13 cellular contexts compared by ENCODE assay signal in the genomic region with DNA sequence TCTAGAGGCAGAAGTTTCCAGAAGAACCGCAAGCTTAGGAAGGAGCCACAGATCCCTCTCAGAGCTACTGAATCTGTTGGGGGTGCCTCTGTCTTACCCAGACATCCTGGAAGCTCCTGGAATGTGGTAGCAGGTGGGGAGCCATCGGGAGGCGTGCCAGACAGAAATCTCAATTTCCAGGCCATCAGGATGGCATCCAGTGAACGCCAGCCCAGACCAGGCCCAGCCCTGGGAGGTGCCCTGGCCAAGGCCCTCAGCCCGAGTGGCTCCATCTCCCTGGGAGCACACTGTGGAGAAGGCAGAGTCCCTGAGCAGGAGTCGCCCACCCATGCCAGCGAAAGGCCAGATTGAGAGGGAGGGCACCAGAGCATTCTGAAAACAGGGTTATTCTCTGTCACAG. TPM values are rescaled to one million over a fixed set of nuclear protein-coding genes. Genes with fewer than 3 reads are reported as not detected.
"Had no signal": no experiment of that assay in that cellular context is flagged by ENCODE, and none has a peak within 500 bp of the region (broad histone marks: within the 10 kb centered on the region; RNA-seq: fewer than 3 reads in every experiment).

No MANE protein-coding gene starts in this region.

- H3K4me3 Mint-ChIP-seq: activated CD4-positive, alpha-beta T cell treated with anti-CD3 and anti-CD28 coated beads, Interleukin-2, amount 10 ng/mL, durations not matched to agents 7 days and 5 days; activated naive CD4-positive, alpha-beta T cell treated with anti-CD3 and anti-CD28 coated beads for 36 hours; neural crest cell had no signal

- H3K27ac Mint-ChIP-seq: activated CD4-positive, alpha-beta T cell treated with anti-CD3 and anti-CD28 coated beads, Interleukin-2, amount 10 ng/mL, durations not matched to agents 7 days and 5 days; activated naive CD4-positive, alpha-beta T cell treated with anti-CD3 and anti-CD28 coated beads for 36 hours had no signal

- H3K9me3 ChIP-seq: right lobe of liver, upper lobe of right lung had no signal

- H3K4me1 ChIP-seq: upper lobe of right lung had no signal

- DNase-seq: activated CD4-positive, alpha-beta T cell treated with anti-CD3 and anti-CD28 coated beads, Interleukin-2, amount 10 ng/mL, durations not matched to agents 7 days and 5 days; activated CD4-positive, CD25-positive, alpha-beta regulatory T cell; activated CD8-positive, alpha-beta memory T cell treated with anti-CD3 and anti-CD28 coated beads for 24 hours; activated naive CD4-positive, alpha-beta T cell treated with anti-CD3 and anti-CD28 coated beads for 36 hours; central memory CD4-positive, alpha-beta T cell; dermis blood vessel endothelial cell; hippocampal formation; right lobe of liver; stimulated activated CD4-positive, alpha-beta T cell treated with anti-CD3 and anti-CD28 coated beads, Interleukin-12 subunit alpha, Interleukin-12 subunit beta, amount 100 ng/mL, for 4 hours; stimulated activated naive CD4-positive, alpha-beta T cell treated with Interleukin-2 at 50 U/mL for 16 hours; T-helper 2 cell; upper lobe of right lung had no signal

- ATAC-seq: right lobe of liver, upper lobe of right lung had no signal

- H3K27me3 ChIP-seq: right lobe of liver, upper lobe of right lung had no signal

- H3K4me3 ChIP-seq: right lobe of liver, upper lobe of right lung had no signal

- H3K4me1 Mint-ChIP-seq: activated CD4-positive, alpha-beta T cell treated with anti-CD3 and anti-CD28 coated beads, Interleukin-2, amount 10 ng/mL, durations not matched to agents 7 days and 5 days had no signal

- H3K36me3 ChIP-seq: right lobe of liver, upper lobe of right lung had no signal

- H3K9me3 Mint-ChIP-seq: activated CD4-positive, alpha-beta T cell treated with anti-CD3 and anti-CD28 coated beads, Interleukin-2, amount 10 ng/mL, durations not matched to agents 7 days and 5 days; activated naive CD4-positive, alpha-beta T cell treated with anti-CD3 and anti-CD28 coated beads for 36 hours had no signal

- H3K27ac ChIP-seq: right lobe of liver, upper lobe of right lung had no signal

RNA-seq across cellular contexts. Expression of gene ABCA4, which starts 2.5 kb away (rescaled TPM):
- total RNA-seq: activated CD4-positive, alpha-beta T cell treated with anti-CD3 and anti-CD28 coated beads, Interleukin-2, amount 10 ng/mL, durations not matched to agents 7 days and 5 days had no signal
